8 cellular contexts compared by ENCODE assay signal in genomic region chr2:20052229-20052871, GRCh38. TPM values are rescaled to one million over a fixed set of nuclear protein-coding genes. Genes with fewer than 3 reads are reported as not detected.
DNase-seq lines count a peak whose midpoint lies in the region; ATAC-seq, FAIRE-seq and TF ChIP-seq lines count a peak whose summit lies in the region.

No MANE protein-coding gene starts in this region.

- no peak overlapping the region for H3K27ac Mint-ChIP-seq in mesothelial cell of epicardium

- no peaks in the 10 kb centered on the region for H3K36me3 ChIP-seq in esophagus squamous epithelium
- no peaks in the 10 kb centered on the region for H3K36me3 ChIP-seq in gastrocnemius medialis

- H3K4me3 ChIP-seq in esophagus squamous epithelium, result peak overlapping the region; percentile 72 to 96 (median 83)
- H3K4me3 ChIP-seq in gastrocnemius medialis, result peak overlapping the region; percentile 80 to 100 (median 87)

- intact Hi-C loops in esophagus squamous epithelium (cut with DNase I), result no loop called here
- intact Hi-C loops in gastrocnemius medialis (cut with DNase I; ENCODE audit: low total_unique reads), result loop anchor here (1.0 to 5.0 kb wide), 3 partner anchors 39 to 600 kb away; partner anchors contain the start of genes HS1BP3 and PUM2

- no peaks in the 10 kb centered on the region for H3K9me3 ChIP-seq in esophagus squamous epithelium
- no peaks in the 10 kb centered on the region for H3K9me3 ChIP-seq in gastrocnemius medialis

- peak; percentile 43 for DNase-seq in EL
- DNase-seq in NCI-H748 (lab: John Stamatoyannopoulos, UW; ENCODE audit: unreplicated experiment), result peak; percentile 50
- DNase-seq in esophagus squamous epithelium (lab: John Stamatoyannopoulos, UW), result no peak
- no peak for DNase-seq in gastrocnemius medialis
- no peak for DNase-seq in mesothelial cell of epicardium (ENCODE audit: low spot score in 2 of 2, unreplicated experiment in 2 of 2)
- no peak for DNase-seq in activated CD4-positive, alpha-beta T cell treated with anti-CD3 and anti-CD28 coated beads for 4 hours
- no peak for DNase-seq in GM12892 (ENCODE audit: insufficient read length)
- no peak for DNase-seq in SHP77 (lab: John Stamatoyannopoulos, UW)

- no peak overlapping the region for H3K4me3 Mint-ChIP-seq in mesothelial cell of epicardium

- in situ Hi-C loops in gastrocnemius medialis (cut with MboI; ENCODE audit: low sequenced_read_pairs in 4 of 4), result loop anchor here in 1 of 4 donors (25.0 kb wide), 1 partner anchor 585 kb away; no protein-coding TSS in a partner anchor

- no peak for FAIRE-seq in GM12892 (lab: Jason Lieb, UNC)

- no peak for TF ChIP-seq POLR2A in esophagus squamous epithelium (IDR thresholded peaks at IDR 0.05)
- TF ChIP-seq POLR2A in gastrocnemius medialis (IDR thresholded peaks at IDR 0.05), result no peak
- TF ChIP-seq POLR2A in GM12892 (IDR thresholded peaks at IDR 0.05; ENCODE audit: low read depth, low read length), result no peak

- H3K27me3 Mint-ChIP-seq in mesothelial cell of epicardium (ENCODE audit: low read depth), result peaks cover 5% of the 10 kb centered on the region

- no peaks in the 10 kb centered on the region for H3K9me3 Mint-ChIP-seq in mesothelial cell of epicardium

- H3K27ac ChIP-seq in esophagus squamous epithelium, result peak overlapping the region; percentile 97 to 99 (median 98)
- H3K27ac ChIP-seq in gastrocnemius medialis, result peak overlapping the region; percentile 95 to 100 (median 95)

- no peaks in the 10 kb centered on the region for H3K36me3 Mint-ChIP-seq in mesothelial cell of epicardium

- TF ChIP-seq CTCF in esophagus squamous epithelium (IDR thresholded peaks at IDR 0.05) (peak in 1 of 6 experiments; percentile 2), gastrocnemius medialis (IDR thresholded peaks at IDR 0.05 in 4 of 5, conservative IDR thresholded peaks at IDR 0.05 in 1 of 5) (no peak), mesothelial cell of epicardium (IDR thresholded peaks at IDR 0.05; ENCODE audit: unreplicated experiment) (no peak)

- ATAC-seq in gastrocnemius medialis, result no peak

- H3K27me3 ChIP-seq in esophagus squamous epithelium (no peaks in the 10 kb centered on the region), gastrocnemius medialis (no peaks in the 10 kb centered on the region)

- H3K4me1 Mint-ChIP-seq in mesothelial cell of epicardium, result peaks cover 22% of the 10 kb centered on the region

- 0 to 1% methylated on average over 9 to 10 of the region's 10 CpGs for WGBS in esophagus squamous epithelium, 2 donors

- H3K4me1 ChIP-seq in esophagus squamous epithelium (peaks cover 18 to 48% (median 22%) of the 10 kb centered on the region in 3 donors), gastrocnemius medialis (peaks cover 32% of the 10 kb centered on the region in 2 donors)

RNA-seq across cellular contexts. Expression of gene LAPTM4A, which starts 0.9 kb away (rescaled TPM):
- total RNA-seq in esophagus squamous epithelium (100 to 1,000 TPM in 2 of 4 donors, 10 to 100 TPM in 2; 71.0 to 144 (median 98.2) TPM), gastrocnemius medialis (10 to 100 TPM; 53.8 to 62.3 (median 57.4) TPM), mesothelial cell of epicardium (211 to 217 TPM (median 216 TPM) in 3 replicates)
- 39.7 TPM for polyA plus RNA-seq in GM12892 (2012; ENCODE audit: missing spikeins)

RNA-seq across cellular contexts. Expression of gene MATN3, which starts 39.9 kb away (rescaled TPM):
- total RNA-seq in esophagus squamous epithelium (1 to 10 TPM in 1 of 4 donors, under 1 TPM in 2, not detected in 1; 0.45 to 1.3 (median 0.92) TPM), gastrocnemius medialis (under 1 TPM in 3 of 4 donors, not detected in 1; 0.26 to 0.35 (median 0.34) TPM), mesothelial cell of epicardium (1.6 to 2.7 TPM (median 2.1 TPM) in 3 replicates)
- polyA plus RNA-seq in GM12892 (2012; ENCODE audit: missing spikeins), result not detected

Comparison
In these comparisons a context has a peak if more than half of its experiments do, and no peak if none do; other contexts are left out.
1. DNase-seq: peak in EL (single experiment) and NCI-H748 (single experiment); none in esophagus squamous epithelium (single experiment), gastrocnemius medialis (0 of 2), mesothelial cell of epicardium (0 of 2), activated CD4-positive, alpha-beta T cell treated with anti-CD3 and anti-CD28 coated beads for 4 hours (0 of 2), GM12892 (single experiment) and SHP77 (0 of 2).